12 cellular contexts compared by ENCODE assay signal in the genomic region with DNA sequence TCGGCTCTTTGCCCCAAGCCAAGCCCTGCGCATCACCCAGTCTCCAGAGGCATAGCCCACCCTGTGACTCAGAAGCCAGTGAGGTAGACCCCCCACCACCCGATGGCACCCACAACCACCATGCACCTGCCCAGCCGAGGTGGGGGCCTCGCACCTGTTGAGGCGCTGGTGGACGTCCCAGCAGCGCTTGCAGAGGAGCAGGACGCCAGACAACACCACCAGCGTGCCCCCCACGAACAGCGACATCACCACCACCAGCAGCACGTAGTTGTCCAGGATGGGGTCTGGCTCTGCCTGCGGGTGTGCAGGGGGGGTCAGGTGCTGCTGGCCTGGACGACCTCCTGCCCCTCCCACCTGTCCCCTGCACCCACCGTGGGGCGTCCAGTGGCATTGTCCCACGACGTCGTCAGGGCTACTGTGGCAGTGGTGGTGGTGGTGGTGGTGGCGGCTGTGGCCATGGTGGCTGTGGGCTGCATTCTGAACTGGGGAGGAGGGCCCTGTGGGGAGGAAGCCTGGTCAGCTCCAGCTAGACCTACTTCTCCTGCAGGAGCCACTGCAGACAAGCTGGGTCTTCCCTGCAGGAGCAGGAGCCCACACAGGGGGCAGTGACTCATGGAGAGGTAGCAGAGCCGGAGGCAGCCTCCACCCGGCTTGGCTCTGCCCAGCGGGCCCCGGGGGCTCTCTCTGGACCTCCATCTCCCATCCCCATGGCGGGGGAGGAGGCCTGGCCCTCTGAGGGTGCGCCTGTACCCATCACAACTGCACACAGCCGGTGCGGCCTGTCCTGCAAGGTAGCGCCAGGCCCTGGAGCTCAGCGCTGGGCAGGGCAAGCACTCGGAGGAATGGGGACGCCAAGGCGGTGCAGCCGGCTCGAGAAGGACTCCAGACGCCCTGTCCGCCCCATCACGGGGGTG. TPM values are rescaled to one million over a fixed set of nuclear protein-coding genes. Genes with fewer than 3 reads are reported as not detected.
DNase-seq lines count a peak whose midpoint lies in the region; ATAC-seq and TF ChIP-seq lines count a peak whose summit lies in the region.
"Had no signal": no experiment of that assay in that cellular context is flagged by ENCODE, and none has a peak within 500 bp of the region (broad histone marks: within the 10 kb centered on the region; RNA-seq: fewer than 3 reads in every experiment).

No MANE protein-coding gene starts in this region.

- DNase-seq in AG04450 (ENCODE audit: low read depth, low spot score) (no peak), breast epithelium (ENCODE audit: low spot score in 2 of 2) (no peak), kidney tubule cell (ENCODE audit: low spot score) (peak; percentile 50), cerebellar nuclear complex (lab: John Stamatoyannopoulos, UW) (no peak), GM10266 (ENCODE audit: extremely low spot score) (no peak), NCI-H748 (lab: John Stamatoyannopoulos, UW; ENCODE audit: unreplicated experiment) (no peak)
- DNase-seq: NCI-H1092; Peyer's patch; stimulated activated CD4-positive, alpha-beta T cell treated with anti-CD3 and anti-CD28 coated beads, Interleukin-12 subunit alpha, Interleukin-12 subunit beta, amount 100 ng/mL, for 4 hours had no signal

- H3K27ac ChIP-seq in AG04450 (ENCODE audit: low read depth, low read length): peak overlapping the region; percentile 21
- 0 out of 2 replicates have a peak overlapping the region, but pooled peaks have one; percentile 28 for H3K27ac ChIP-seq in HUES6 (ENCODE audit: low read depth, low read length)
- H3K27ac ChIP-seq in breast epithelium: no peak overlapping the region
- H3K27ac ChIP-seq: Peyer's patch had no signal

- H3K9me3 ChIP-seq in AG04450 (ENCODE audit: control insufficient read depth, insufficient read depth, low read length): no peaks in the 10 kb centered on the region; the same call in 1 of the 2 replicates
- no peaks in the 10 kb centered on the region for H3K9me3 ChIP-seq in HUES6 (ENCODE audit: control insufficient read depth, insufficient read depth, low read depth, low read length)
- H3K9me3 ChIP-seq in breast epithelium: no peaks in the 10 kb centered on the region
- H3K9me3 ChIP-seq: Peyer's patch had no signal

- H3K27me3 ChIP-seq in AG04450 (ENCODE audit: control insufficient read depth, insufficient read depth, low read length): no peaks in the 10 kb centered on the region
- no peaks in the 10 kb centered on the region for H3K27me3 ChIP-seq in HUES6 (ENCODE audit: control insufficient read depth, insufficient read depth, low read length)
- no peaks in the 10 kb centered on the region for H3K27me3 ChIP-seq in breast epithelium

- CTCF ChIA-PET in AG04450 (lab: Charles Lee): interaction anchor here (1.0 kb wide), 1 partner anchor 9 kb away, joined by 3 read pairs; no protein-coding TSS in a partner anchor

- peaks cover 42% of the 10 kb centered on the region for H3K36me3 ChIP-seq in HUES6 (ENCODE audit: control insufficient read depth, insufficient read depth, low read length)
- H3K36me3 ChIP-seq in breast epithelium: no peaks in the 10 kb centered on the region
- H3K36me3 ChIP-seq: Peyer's patch had no signal

- H3K4me1 ChIP-seq in HUES6 (ENCODE audit: control insufficient read depth, insufficient read depth, low read length) (peaks cover 12% of the 10 kb centered on the region), breast epithelium (peaks cover 3 to 7% of the 10 kb centered on the region in 2 donors)

- TF ChIP-seq POLR2A in breast epithelium (IDR thresholded peaks at IDR 0.05): no peak

- TF ChIP-seq CTCF in AG04450 (IDR thresholded peaks at IDR 0.05; ENCODE audit: low read depth, low read length) (no peak), breast epithelium (IDR thresholded peaks at IDR 0.05) (no peak), GM10266 (IDR thresholded peaks at IDR 0.05; ENCODE audit: control insufficient read depth, insufficient read depth, low read depth, missing control alignments) (no peak)

- intact Hi-C loops in breast epithelium (cut with DNase I; ENCODE audit: low total_unique reads): no loop called here

- H3K9ac ChIP-seq in HUES6 (ENCODE audit: low read length): peak overlapping the region; percentile 46

- POLR2A ChIA-PET in AG04450 (lab: Yijun Ruan, JAX): interaction anchor here (0.5 to 1.3 kb wide), 4 partner anchors 11 to 136 kb away, joined by 3 to 8 read pairs (median 4); a partner anchor contains a TSS

- no peak for ATAC-seq in GM18867 (IDR thresholded peaks at IDR 0.05; ENCODE audit: unreplicated experiment)
- ATAC-seq: left lobe of liver had no signal

- H3K4me3 ChIP-seq in AG04450 (ENCODE audit: low read depth, low read length) (peak overlapping the region; percentile 73), HUES6 (ENCODE audit: low read depth, low read length) (peak overlapping the region; percentile 59), breast epithelium (peak overlapping the region in 2 of 3 donors; percentile 64 to 87)

RNA-seq across cellular contexts. Expression of a gene that starts 1.9 kb away (rescaled TPM):
- polyA plus RNA-seq in AG04450 (2011; rRNA removed): 1.1 and 1.6 TPM in 2 replicates
- 0.55 and 0.91 TPM in 2 replicates for polyA minus RNA-seq in AG04450 (2011; rRNA and poly(A)+ RNA removed)
- 1 to 10 TPM in 1 of 3 donors, under 1 TPM in 1, not detected in 1; 0.98 to 4.8 TPM for total RNA-seq in breast epithelium

RNA-seq across cellular contexts. Expression of a gene that starts 5.7 kb away (rescaled TPM):
- polyA plus RNA-seq in AG04450 (2011; rRNA removed): 36.4 and 55.1 TPM in 2 replicates
- 19.4 and 21.4 TPM in 2 replicates for polyA minus RNA-seq in AG04450 (2011; rRNA and poly(A)+ RNA removed)
- total RNA-seq in breast epithelium: 10 to 100 TPM; 47.6 to 64.9 (median 61.3) TPM

RNA-seq across cellular contexts. Expression of a gene that starts 12.5 kb away (rescaled TPM):
- polyA plus RNA-seq in AG04450 (2011; rRNA removed): 6.6 and 10.6 TPM in 2 replicates
- polyA minus RNA-seq in AG04450 (2011; rRNA and poly(A)+ RNA removed): 16.1 and 21.3 TPM in 2 replicates
- 10 to 100 TPM; 13.8 to 28.5 (median 22.4) TPM for total RNA-seq in breast epithelium

RNA-seq across cellular contexts. Expression of a gene that starts 30.3 kb away (rescaled TPM):
- polyA plus RNA-seq in AG04450 (2011; rRNA removed): 24.6 and 26.6 TPM in 2 replicates
- 45.2 and 55.6 TPM in 2 replicates for polyA minus RNA-seq in AG04450 (2011; rRNA and poly(A)+ RNA removed)
- total RNA-seq in breast epithelium: 10 to 100 TPM; 32.8 to 55.0 (median 52.1) TPM

RNA-seq across cellular contexts. Expression of a gene that starts 33.2 kb away (rescaled TPM):
- 269 and 274 TPM in 2 replicates for polyA plus RNA-seq in AG04450 (2011; rRNA removed)
- 121 and 143 TPM in 2 replicates for polyA minus RNA-seq in AG04450 (2011; rRNA and poly(A)+ RNA removed)
- total RNA-seq in breast epithelium: 100 to 1,000 TPM; 458 to 758 (median 656) TPM

Comparison
In these comparisons a context has a peak if more than half of its experiments do, and no peak if none do; other contexts are left out.
1. H3K27ac ChIP-seq: peak in AG04450 (single experiment) and HUES6 (single experiment); none in breast epithelium (0 of 2).
2. Peak in every context shown above with its lines, with median percentiles within 50 percentile points of each other: H3K4me3 ChIP-seq.